In the genomic region with DNA sequence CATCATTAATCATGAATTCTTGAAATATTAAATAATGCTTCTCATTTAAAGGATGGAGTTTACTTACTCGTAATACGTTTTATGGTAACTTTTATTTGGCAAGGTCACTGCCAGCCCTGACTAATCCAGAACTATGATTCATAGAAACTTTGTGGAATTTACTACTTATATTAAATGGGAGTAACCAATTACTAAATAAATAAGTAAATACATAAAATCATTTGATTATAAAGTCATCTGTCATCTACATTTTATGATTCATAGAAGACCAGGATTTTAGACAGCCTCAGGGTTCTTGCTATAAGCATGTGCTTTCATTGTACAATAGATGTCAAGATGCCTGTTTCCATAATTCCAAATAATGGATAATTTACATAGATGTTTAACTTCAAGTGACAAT, we compare ENCODE assay signal across 2 cellular contexts.
TF ChIP-seq lines count a peak whose summit lies in the region.

No MANE protein-coding gene starts in this region.

TF ChIP-seq in A549, 52 proteins besides CTCF, POLR2A, EP300 and RAD21 (continued from another document):
- no peak for TF ChIP-seq CHD4 (IDR thresholded peaks at IDR 0.05; ENCODE audit: borderline replicate concordance)
- no peak for TF ChIP-seq EHF (CRISPR knock-in tag; IDR thresholded peaks at IDR 0.05)
- TF ChIP-seq FOSL2 (IDR thresholded peaks at IDR 0.05) = 0 out of 2 replicates have a peak, but pooled peaks have one; percentile 9
- TF ChIP-seq FOSL2 (CRISPR knock-in tag; IDR thresholded peaks at IDR 0.05) = no peak
- TF ChIP-seq GATA3 (IDR thresholded peaks at IDR 0.05; ENCODE audit: borderline replicate concordance) = peak; percentile 52; the same call in 1 of the 2 replicates

TF ChIP-seq in WTC11, 78 proteins besides CTCF, POLR2A, EP300 and RAD21 (continued from another document):
- TF ChIP-seq, protein P1, sequence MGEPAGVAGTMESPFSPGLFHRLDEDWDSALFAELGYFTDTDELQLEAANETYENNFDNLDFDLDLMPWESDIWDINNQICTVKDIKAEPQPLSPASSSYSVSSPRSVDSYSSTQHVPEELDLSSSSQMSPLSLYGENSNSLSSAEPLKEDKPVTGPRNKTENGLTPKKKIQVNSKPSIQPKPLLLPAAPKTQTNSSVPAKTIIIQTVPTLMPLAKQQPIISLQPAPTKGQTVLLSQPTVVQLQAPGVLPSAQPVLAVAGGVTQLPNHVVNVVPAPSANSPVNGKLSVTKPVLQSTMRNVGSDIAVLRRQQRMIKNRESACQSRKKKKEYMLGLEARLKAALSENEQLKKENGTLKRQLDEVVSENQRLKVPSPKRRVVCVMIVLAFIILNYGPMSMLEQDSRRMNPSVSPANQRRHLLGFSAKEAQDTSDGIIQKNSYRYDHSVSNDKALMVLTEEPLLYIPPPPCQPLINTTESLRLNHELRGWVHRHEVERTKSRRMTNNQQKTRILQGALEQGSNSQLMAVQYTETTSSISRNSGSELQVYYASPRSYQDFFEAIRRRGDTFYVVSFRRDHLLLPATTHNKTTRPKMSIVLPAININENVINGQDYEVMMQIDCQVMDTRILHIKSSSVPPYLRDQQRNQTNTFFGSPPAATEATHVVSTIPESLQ (CRISPR knock-in tag; IDR thresholded peaks at IDR 0.05) = no peak
- TF ChIP-seq NR3C1 (CRISPR knock-in tag; conservative IDR thresholded peaks at IDR 0.05; ENCODE audit: low read depth) = no peak
- TF ChIP-seq, protein P2, sequence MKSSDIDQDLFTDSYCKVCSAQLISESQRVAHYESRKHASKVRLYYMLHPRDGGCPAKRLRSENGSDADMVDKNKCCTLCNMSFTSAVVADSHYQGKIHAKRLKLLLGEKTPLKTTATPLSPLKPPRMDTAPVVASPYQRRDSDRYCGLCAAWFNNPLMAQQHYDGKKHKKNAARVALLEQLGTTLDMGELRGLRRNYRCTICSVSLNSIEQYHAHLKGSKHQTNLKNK (CRISPR knock-in tag; IDR thresholded peaks at IDR 0.05) = no peak
